16 cellular contexts compared by ENCODE assay signal in genomic region chr3:46851364-46852328, GRCh38. TPM values are rescaled to one million over a fixed set of nuclear protein-coding genes. Genes with fewer than 3 reads are reported as not detected.
DNase-seq lines count a peak whose midpoint lies in the region; ATAC-seq and TF ChIP-seq lines count a peak whose summit lies in the region.
"Had no signal": no experiment of that assay in that cellular context is flagged by ENCODE, and none has a peak within 500 bp of the region (broad histone marks: within the 10 kb centered on the region; RNA-seq: fewer than 3 reads in every experiment).

No MANE protein-coding gene starts in this region.

- H3K27me3 Mint-ChIP-seq in activated CD8-positive, alpha-beta memory T cell treated with anti-CD3 and anti-CD28 coated beads, Interleukin-2, amount 10 ng/mL, durations not matched to agents 7 days and 5 days, result no peaks in the 10 kb centered on the region
- peaks cover 10% of the 10 kb centered on the region for H3K27me3 Mint-ChIP-seq in chondrocyte (ENCODE audit: low read depth)
- peaks cover 23% of the 10 kb centered on the region for H3K27me3 Mint-ChIP-seq in MCF 10A (ENCODE audit: insufficient read depth, unreplicated experiment)

- H3K4me1 ChIP-seq in lower lobe of right lung (peaks cover 4% of the 10 kb centered on the region), spleen (peaks cover 0 to 14% (median 4%) of the 10 kb centered on the region in 6 donors)
- H3K4me1 ChIP-seq: A549, pancreas had no signal

- no peaks in the 10 kb centered on the region for H3K4me1 Mint-ChIP-seq in activated CD8-positive, alpha-beta memory T cell treated with anti-CD3 and anti-CD28 coated beads, Interleukin-2, amount 10 ng/mL, durations not matched to agents 7 days and 5 days
- H3K4me1 Mint-ChIP-seq in chondrocyte (ENCODE audit: low read depth) (peaks cover 18% of the 10 kb centered on the region), MCF 10A (ENCODE audit: insufficient read depth, unreplicated experiment) (no peaks in the 10 kb centered on the region)

- DNase-seq in activated CD8-positive, alpha-beta memory T cell treated with anti-CD3 and anti-CD28 coated beads, Interleukin-2, amount 50 U/mL, for 48 hours, result peak; percentile 42
- DNase-seq in activated CD8-positive, alpha-beta memory T cell treated with anti-CD3 and anti-CD28 coated beads, Interleukin-2, amount 10 ng/mL, durations not matched to agents 7 days and 5 days, result no peak
- DNase-seq in chondrocyte (ENCODE audit: low spot score), result peak; percentile 68
- DNase-seq in lower lobe of right lung, result peak; percentile 28
- peak; percentile 50 for DNase-seq in spleen
- DNase-seq in G401 (ENCODE audit: low spot score), result no peak
- no peak for DNase-seq in central memory CD4-positive, alpha-beta T cell
- no peak for DNase-seq in MCF 10A (ENCODE audit: unreplicated experiment)
- DNase-seq: activated CD4-positive, alpha-beta T cell treated with anti-CD3 and anti-CD28 coated beads, Interleukin-2, amount 50 U/mL, for 4 hours; NCI-H1417 treated with DMSO at 0.1 percent for 48 hours; NCI-H526 treated with DMSO at 0.1 percent for 48 hours; SHP77 treated with DMSO at 0.1 percent for 48 hours had no signal

- H3K27me3 ChIP-seq in lower lobe of right lung (ENCODE audit: low read depth) (no peaks in the 10 kb centered on the region), spleen (replicated peaks in 1 of 7) (peaks cover 0 to 6% (median 0%) of the 10 kb centered on the region in 7 donors)
- H3K27me3 ChIP-seq: pancreas, vagina had no signal

- H3K4me3 Mint-ChIP-seq in activated CD8-positive, alpha-beta memory T cell treated with anti-CD3 and anti-CD28 coated beads, Interleukin-2, amount 10 ng/mL, durations not matched to agents 7 days and 5 days, result no peak overlapping the region
- H3K4me3 Mint-ChIP-seq in chondrocyte (ENCODE audit: unreplicated experiment) (no peak overlapping the region), MCF 10A (ENCODE audit: unreplicated experiment) (no peak overlapping the region)

- H3K36me3 ChIP-seq in lower lobe of right lung (no peaks in the 10 kb centered on the region), spleen (no peaks in the 10 kb centered on the region)
- H3K36me3 ChIP-seq: pancreas, vagina had no signal

- H3K9me3 ChIP-seq in lower lobe of right lung, result no peaks in the 10 kb centered on the region
- no peaks in the 10 kb centered on the region for H3K9me3 ChIP-seq in spleen
- H3K9me3 ChIP-seq: A549, pancreas, vagina had no signal

- no peaks in the 10 kb centered on the region for H3K36me3 Mint-ChIP-seq in activated CD8-positive, alpha-beta memory T cell treated with anti-CD3 and anti-CD28 coated beads, Interleukin-2, amount 10 ng/mL, durations not matched to agents 7 days and 5 days
- no peaks in the 10 kb centered on the region for H3K36me3 Mint-ChIP-seq in chondrocyte (ENCODE audit: low read depth)
- no peaks in the 10 kb centered on the region for H3K36me3 Mint-ChIP-seq in MCF 10A (ENCODE audit: insufficient read depth, unreplicated experiment)

- H3K4me3 ChIP-seq in lower lobe of right lung (no peak overlapping the region), spleen (no peak overlapping the region)
- H3K4me3 ChIP-seq: A549, pancreas, vagina had no signal

- no peaks in the 10 kb centered on the region for H3K9me3 Mint-ChIP-seq in activated CD8-positive, alpha-beta memory T cell treated with anti-CD3 and anti-CD28 coated beads, Interleukin-2, amount 10 ng/mL, durations not matched to agents 7 days and 5 days (ENCODE audit: low read depth)
- H3K9me3 Mint-ChIP-seq in chondrocyte (ENCODE audit: low read depth), result no peaks in the 10 kb centered on the region
- no peaks in the 10 kb centered on the region for H3K9me3 Mint-ChIP-seq in MCF 10A (ENCODE audit: unreplicated experiment)

- TF ChIP-seq CTCF in chondrocyte (IDR thresholded peaks at IDR 0.05), result no peak
- TF ChIP-seq CTCF in lower lobe of right lung (IDR thresholded peaks at IDR 0.05), result no peak
- no peak for TF ChIP-seq CTCF in spleen (IDR thresholded peaks at IDR 0.05 in 8 of 11, conservative IDR thresholded peaks at IDR 0.05 in 3 of 11)
- no peak for TF ChIP-seq CTCF in MCF 10A (IDR thresholded peaks at IDR 0.05; ENCODE audit: unreplicated experiment)

- CTCF ChIA-PET in activated CD8-positive, alpha-beta memory T cell treated with anti-CD3 and anti-CD28 coated beads, Interleukin-2, amount 10 ng/mL, durations not matched to agents 7 days and 5 days (lab: Charles Lee), result interaction anchor here (1.2 to 1.4 kb wide), 2 partner anchors 15 to 58 kb away, joined by 3 to 6 read pairs; no protein-coding TSS in a partner anchor
- CTCF ChIA-PET in MCF 10A (lab: Yijun Ruan, JAX), result interaction anchor here (0.5 to 1.9 kb wide), 4 partner anchors 15 to 146 kb away, joined by 3 to 12 read pairs (median 3); no protein-coding TSS in a partner anchor

- in situ Hi-C loops in G401 (cut with HindIII; ENCODE audit: low sequenced_read_pairs), result no loop called here

- POLR2A ChIA-PET in MCF 10A (lab: Yijun Ruan, JAX), result no interaction called here

- H3K27ac ChIP-seq in lower lobe of right lung, result no peak overlapping the region
- no peak overlapping the region for H3K27ac ChIP-seq in spleen
- H3K27ac ChIP-seq: A549, pancreas, vagina had no signal

- intact Hi-C loops in lower lobe of right lung (cut with DNase I), result no loop called here
- intact Hi-C loops in spleen (cut with DNase I; ENCODE audit: low total_unique reads), result no loop called here
- intact Hi-C loops in MCF 10A (cut with micrococcal nuclease), result no loop called here

- ATAC-seq in activated CD8-positive, alpha-beta memory T cell treated with anti-CD3 and anti-CD28 coated beads, Interleukin-2, amount 10 ng/mL, durations not matched to agents 7 days and 5 days, result no peak
- no peak for ATAC-seq in lower lobe of right lung
- ATAC-seq: A549, pancreas had no signal

- WGBS in spleen, 5 donors, result 75 to 87% (median 81%) methylated on average over 13 of the region's 13 CpGs

- TF ChIP-seq POLR2A in spleen (IDR thresholded peaks at IDR 0.05), result no peak

- BruUV-seq in MCF 10A (replicated peaks; lab: Mats Ljungman, UMichigan), result no TSS peak

- no peak overlapping the region for H3K27ac Mint-ChIP-seq in activated CD8-positive, alpha-beta memory T cell treated with anti-CD3 and anti-CD28 coated beads, Interleukin-2, amount 10 ng/mL, durations not matched to agents 7 days and 5 days
- H3K27ac Mint-ChIP-seq in chondrocyte (ENCODE audit: unreplicated experiment) (no peak overlapping the region), MCF 10A (ENCODE audit: low read depth, unreplicated experiment) (no peak overlapping the region)

RNA-seq across cellular contexts. Expression of gene MYL3, which starts 11.6 kb away (rescaled TPM):
- not detected for total RNA-seq in activated CD8-positive, alpha-beta memory T cell treated with anti-CD3 and anti-CD28 coated beads, Interleukin-2, amount 10 ng/mL, durations not matched to agents 7 days and 5 days
- total RNA-seq in chondrocyte (0.22 to 0.82 TPM in 2 of 3 replicates, not detected in the other), lower lobe of right lung (2.0 TPM), spleen (10 to 100 TPM in 2 of 7 donors, 1 to 10 TPM in 5; 1.9 to 16.2 (median 7.3) TPM), MCF 10A (2022) (not detected in 2 replicates)
- polyA plus RNA-seq in spleen, result 1 to 10 TPM; 2.6 to 6.7 (median 5.3) TPM
- 5.8 and 7.4 TPM in 2 replicates for total RNA-seq in G401 (2014; rRNA removed; shearing (Covaris generic))
- total RNA-seq: glomerular endothelial cell, vagina had no signal

RNA-seq across cellular contexts. Expression of gene PTH1R, which starts 25.9 kb away (rescaled TPM):
- total RNA-seq in activated CD8-positive, alpha-beta memory T cell treated with anti-CD3 and anti-CD28 coated beads, Interleukin-2, amount 10 ng/mL, durations not matched to agents 7 days and 5 days, result not detected
- total RNA-seq in chondrocyte (2.4 to 6.3 TPM (median 3.1 TPM) in 3 replicates), lower lobe of right lung (14.5 TPM), spleen (10 to 100 TPM in 6 of 7 donors, 1 to 10 TPM in 1; 5.1 to 38.7 (median 21.9) TPM), MCF 10A (2022) (not detected in 2 replicates)
- 100 to 1,000 TPM in 1 of 3 donors, 10 to 100 TPM in 2; 61.8 to 190 (median 67.1) TPM for polyA plus RNA-seq in spleen
- total RNA-seq in G401 (2014; rRNA removed; shearing (Covaris generic)), result 14.8 and 23.6 TPM in 2 replicates
- total RNA-seq: glomerular endothelial cell had no signal

Comparison
In these comparisons a context has a peak if more than half of its experiments do, and no peak if none do; other contexts are left out.
1. DNase-seq: peak in activated CD8-positive, alpha-beta memory T cell treated with anti-CD3 and anti-CD28 coated beads, Interleukin-2, amount 50 U/mL, for 48 hours (single experiment), chondrocyte (single experiment), lower lobe of right lung (single experiment) and spleen (single experiment); none in activated CD8-positive, alpha-beta memory T cell treated with anti-CD3 and anti-CD28 coated beads, Interleukin-2, amount 10 ng/mL, durations not matched to agents 7 days and 5 days (single experiment), G401 (single experiment), central memory CD4-positive, alpha-beta T cell (single experiment) and MCF 10A (single experiment).